ENCODE assay signal across 16 cellular contexts in genomic region chr13:82370306-82370705, GRCh38.
"Had no signal": no experiment of that assay in that cellular context is flagged by ENCODE, and none has a peak within 500 bp of the region (broad histone marks: within the 10 kb centered on the region; RNA-seq: fewer than 3 reads in every experiment).

No MANE protein-coding gene starts in this region.

- H3K27me3 ChIP-seq: cardiac muscle cell, stomach, uterus had no signal

- DNase-seq: activated CD4-positive, alpha-beta T cell treated with anti-CD3 and anti-CD28 coated beads for 36 hours; activated CD8-positive, alpha-beta memory T cell treated with anti-CD3 and anti-CD28 coated beads, Interleukin-2, amount 50 U/mL, for 48 hours; activated CD8-positive, alpha-beta T cell treated with anti-CD3 and anti-CD28 coated beads, Interleukin-2, amount 10 ng/mL, durations not matched to agents 7 days and 5 days; activated naive CD8-positive, alpha-beta T cell treated with anti-CD3 and anti-CD28 coated beads, Interleukin-2, amount 10 ng/mL, durations not matched to agents 7 days and 5 days; aorta; hypothalamus; left colon; naive thymus-derived CD8-positive, alpha-beta T cell; posterior cingulate gyrus; right cardiac atrium; small intestine; stomach; T-helper 9 cell; uterus; WERI-Rb-1 had no signal

- H3K4me1 ChIP-seq: stomach, uterus had no signal

- H3K9me3 ChIP-seq: stomach, uterus had no signal

- H3K27ac ChIP-seq: cardiac muscle cell, stomach, uterus, WERI-Rb-1 had no signal

- H3K36me3 ChIP-seq: cardiac muscle cell, stomach, uterus, WERI-Rb-1 had no signal

- H3K4me3 ChIP-seq: cardiac muscle cell, stomach, uterus had no signal

- ATAC-seq: activated CD4-positive, alpha-beta T cell treated with anti-CD3 and anti-CD28 coated beads for 36 hours; activated CD8-positive, alpha-beta T cell treated with anti-CD3 and anti-CD28 coated beads, Interleukin-2, amount 10 ng/mL, durations not matched to agents 7 days and 5 days; left colon; naive thymus-derived CD8-positive, alpha-beta T cell; right cardiac atrium had no signal
